Comparison of ENCODE assay signal across 8 cellular contexts in the genomic region with DNA sequence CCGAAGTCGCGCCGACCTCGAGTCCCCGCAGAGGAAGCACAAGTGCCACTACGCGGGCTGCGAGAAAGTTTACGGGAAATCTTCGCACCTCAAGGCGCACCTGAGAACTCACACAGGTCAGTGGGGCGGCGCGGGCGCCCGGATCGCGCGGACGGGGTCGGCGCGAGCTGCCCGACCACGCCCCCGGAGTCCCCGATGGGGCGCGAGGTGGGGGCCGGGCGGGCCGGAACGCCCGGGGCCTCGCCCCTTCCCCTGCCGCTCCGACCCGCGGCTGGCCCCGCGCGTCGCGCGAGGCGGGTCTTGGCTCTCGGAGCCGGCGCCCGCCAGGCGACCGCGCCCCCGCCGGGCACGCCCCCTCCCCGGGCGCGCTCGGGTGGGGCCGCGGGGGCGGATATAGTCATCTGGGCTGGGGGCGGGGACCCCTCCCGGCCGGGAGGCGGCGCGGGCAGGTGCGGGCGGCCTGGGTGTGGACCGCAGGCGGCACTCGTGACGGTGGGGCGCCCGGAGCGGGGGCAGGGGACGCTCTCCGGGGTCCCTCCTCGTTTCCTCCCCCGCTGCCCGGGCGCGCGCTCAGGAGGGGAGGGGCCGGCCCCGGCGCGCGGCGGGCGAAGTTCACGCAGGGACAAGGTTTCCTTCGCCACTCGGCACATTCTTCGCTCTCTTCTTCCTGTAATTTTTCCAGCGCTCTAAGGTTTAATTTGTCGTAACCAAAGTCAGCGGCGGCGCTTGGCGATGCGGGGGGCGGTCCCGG. TPM values are rescaled to one million over a fixed set of nuclear protein-coding genes. Genes with fewer than 3 reads are reported as not detected.
DNase-seq lines count a peak whose midpoint lies in the region; ATAC-seq and TF ChIP-seq lines count a peak whose summit lies in the region.

No MANE protein-coding gene starts in this region.

- POLR2A ChIA-PET in WTC11 (lab: Charles Lee): no interaction called here

- TF ChIP-seq CTCF in WTC11 (IDR thresholded peaks at IDR 0.05) (no peak), chondrocyte (IDR thresholded peaks at IDR 0.05) (peak; percentile 21)

- peaks cover 52% of the 10 kb centered on the region for H3K4me1 Mint-ChIP-seq in WTC11
- peaks cover 45% of the 10 kb centered on the region for H3K4me1 Mint-ChIP-seq in chondrocyte (ENCODE audit: low read depth)

- DNase-seq in LoVo (ENCODE audit: low spot score): peak; percentile 74
- no peak for DNase-seq in WTC11 (ENCODE audit: low spot score)
- no peak for DNase-seq in chondrocyte (ENCODE audit: low spot score)
- peak; percentile 86 for DNase-seq in left lobe of liver (ENCODE audit: low spot score)
- peak; percentile 52 for DNase-seq in stimulated activated CD4-positive, alpha-beta T cell treated with anti-CD3 and anti-CD28 coated beads, Interleukin-4, amount 100 ng/mL, for 24 hours

- ATAC-seq in GM18498 (IDR thresholded peaks at IDR 0.05; ENCODE audit: unreplicated experiment) (peak; percentile 14), WTC11 (no peak), left lobe of liver (peak; percentile 52), HG02884 (IDR thresholded peaks at IDR 0.05; ENCODE audit: unreplicated experiment) (no peak), HG02610 (IDR thresholded peaks at IDR 0.05; ENCODE audit: unreplicated experiment) (no peak)

- H3K27ac Mint-ChIP-seq in WTC11 (no peak overlapping the region), chondrocyte (ENCODE audit: unreplicated experiment) (peak overlapping the region; percentile 66)

- CTCF ChIA-PET in WTC11 (lab: Charles Lee): interaction anchor here (0.6 to 1.8 kb wide), 7 partner anchors 35 to 364 kb away, joined by 3 to 11 read pairs (median 5); no protein-coding TSS in a partner anchor

- H3K4me3 Mint-ChIP-seq in WTC11 (peak overlapping the region; percentile 95), chondrocyte (ENCODE audit: unreplicated experiment) (peak overlapping the region; percentile 72)

- H3K9me3 Mint-ChIP-seq in WTC11 (no peaks in the 10 kb centered on the region), chondrocyte (ENCODE audit: low read depth) (no peaks in the 10 kb centered on the region)

- H3K36me3 Mint-ChIP-seq in WTC11: no peaks in the 10 kb centered on the region
- no peaks in the 10 kb centered on the region for H3K36me3 Mint-ChIP-seq in chondrocyte (ENCODE audit: low read depth)

- peaks cover 17% of the 10 kb centered on the region for H3K27me3 Mint-ChIP-seq in WTC11 (ENCODE audit: low read depth)
- no peaks in the 10 kb centered on the region for H3K27me3 Mint-ChIP-seq in chondrocyte (ENCODE audit: low read depth)

TF ChIP-seq in WTC11, 78 proteins besides CTCF, POLR2A, EP300 and RAD21:
- TF ChIP-seq GABPB1 (CRISPR knock-in tag; IDR thresholded peaks at IDR 0.05) (no peak), TEAD1 (CRISPR knock-in tag; IDR thresholded peaks at IDR 0.05) (0 out of 2 replicates have a peak, but pooled peaks have one; percentile 41), ZNF416 (CRISPR knock-in tag; IDR thresholded peaks at IDR 0.05) (no peak), SMAD3 (CRISPR knock-in tag; IDR thresholded peaks at IDR 0.05; ENCODE audit: borderline replicate concordance) (no peak)
- TF ChIP-seq, protein P1, sequence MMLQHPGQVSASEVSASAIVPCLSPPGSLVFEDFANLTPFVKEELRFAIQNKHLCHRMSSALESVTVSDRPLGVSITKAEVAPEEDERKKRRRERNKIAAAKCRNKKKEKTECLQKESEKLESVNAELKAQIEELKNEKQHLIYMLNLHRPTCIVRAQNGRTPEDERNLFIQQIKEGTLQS (CRISPR knock-in tag; conservative IDR thresholded peaks at IDR 0.05): no peak
TF ChIP-seq in WTC11: peak in this region for 1.

RNA-seq across cellular contexts. Expression of a gene that starts 1.2 kb away (rescaled TPM):
- total RNA-seq in WTC11 (2021) (36.9 to 38.1 TPM (median 37.2 TPM) in 3 replicates), chondrocyte (54.2 to 59.1 TPM (median 58.4 TPM) in 3 replicates), left lobe of liver (91.9 TPM)

Comparison
In these comparisons a context has a peak if more than half of its experiments do, and no peak if none do; other contexts are left out.
1. ATAC-seq: peak in GM18498 (single experiment) and left lobe of liver (single experiment); none in WTC11 (single experiment), HG02884 (single experiment) and HG02610 (single experiment).
2. DNase-seq: peak in LoVo (single experiment), left lobe of liver (single experiment) and stimulated activated CD4-positive, alpha-beta T cell treated with anti-CD3 and anti-CD28 coated beads, Interleukin-4, amount 100 ng/mL, for 24 hours (single experiment); none in WTC11 (single experiment) and chondrocyte (single experiment).